ENCODE assay signal across 9 cellular contexts in the genomic region with DNA sequence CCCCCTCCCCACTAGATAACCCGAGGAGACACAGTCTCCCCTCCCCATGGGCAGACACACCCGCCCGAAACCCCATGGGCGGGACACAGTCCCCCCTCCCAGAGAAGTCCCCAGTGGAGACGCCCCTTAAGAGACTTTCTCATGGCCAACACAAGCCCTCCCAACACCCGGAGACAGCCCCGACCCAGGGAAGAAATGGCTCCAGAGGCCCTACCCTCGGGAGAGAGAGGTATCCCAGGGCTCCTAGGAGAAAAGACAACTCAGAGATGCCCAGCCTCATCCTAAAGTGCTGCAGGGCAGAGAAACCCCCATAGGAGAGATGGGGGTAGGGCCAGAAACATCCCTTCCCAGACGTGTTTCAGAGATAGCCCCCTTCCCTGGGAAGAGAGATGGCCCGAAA. TPM values are rescaled to one million over a fixed set of nuclear protein-coding genes. Genes with fewer than 3 reads are reported as not detected.
DNase-seq lines count a peak whose midpoint lies in the region; ATAC-seq, FAIRE-seq and TF ChIP-seq lines count a peak whose summit lies in the region.
"Had no signal": no experiment of that assay in that cellular context is flagged by ENCODE, and none has a peak within 500 bp of the region (broad histone marks: within the 10 kb centered on the region; RNA-seq: fewer than 3 reads in every experiment).

No MANE protein-coding gene starts in this region.

- H4K20me1 ChIP-seq in BLaER1 (no peaks in the 10 kb centered on the region), Karpas-422 (ENCODE audit: insufficient read depth, low read depth, low read length) (no peaks in the 10 kb centered on the region), osteoblast (ENCODE audit: insufficient read depth, low read length) (no peaks in the 10 kb centered on the region)

- no peaks in the 10 kb centered on the region for H3K79me2 ChIP-seq in Karpas-422 (ENCODE audit: low read length)
- no peaks in the 10 kb centered on the region for H3K79me2 ChIP-seq in osteoblast (ENCODE audit: insufficient read depth, low read length)

- H3K4me1 ChIP-seq in BLaER1 (peaks cover 77% of the 10 kb centered on the region), Karpas-422 (ENCODE audit: low read length) (peaks cover 28% of the 10 kb centered on the region), osteoblast (ENCODE audit: insufficient read depth, low read length) (peaks cover 9% of the 10 kb centered on the region)

- FAIRE-seq in GM12892 (lab: Jason Lieb, UNC): no peak

- no peak overlapping the region for H3K9ac ChIP-seq in BLaER1
- H3K9ac ChIP-seq in Karpas-422 (ENCODE audit: low read length): peak overlapping the region; percentile 34

- no peak for DNase-seq in Karpas-422
- DNase-seq in dorsolateral prefrontal cortex: no peak
- DNase-seq in osteoblast (ENCODE audit: insufficient read length, low spot score, missing footprints): peak; percentile 91
- DNase-seq in A172 (ENCODE audit: low spot score): no peak
- no peak for DNase-seq in NCI-H2081 (lab: John Stamatoyannopoulos, UW)
- DNase-seq in GM12892 (ENCODE audit: insufficient read length): no peak
- DNase-seq: activated CD4-positive, CD25-positive, alpha-beta regulatory T cell treated with anti-CD3 and anti-CD28 coated beads, Interleukin-2, amount 50 U/mL, for 72 hours had no signal

- no peak for TF ChIP-seq POLR2A in GM12892 (IDR thresholded peaks at IDR 0.05; ENCODE audit: low read depth, low read length)

- no peak for ATAC-seq in HG02981 (IDR thresholded peaks at IDR 0.05; ENCODE audit: unreplicated experiment)

- intact Hi-C loops in dorsolateral prefrontal cortex (cut with DNase I): no loop called here

- no peaks in the 10 kb centered on the region for H3K27me3 ChIP-seq in BLaER1
- no peaks in the 10 kb centered on the region for H3K27me3 ChIP-seq in Karpas-422 (ENCODE audit: low read length)
- H3K27me3 ChIP-seq in dorsolateral prefrontal cortex: no peaks in the 10 kb centered on the region
- no peaks in the 10 kb centered on the region for H3K27me3 ChIP-seq in osteoblast (ENCODE audit: insufficient read depth, low read length)

- H3K36me3 ChIP-seq in BLaER1 (no peaks in the 10 kb centered on the region), Karpas-422 (ENCODE audit: insufficient read depth, low read length) (no peaks in the 10 kb centered on the region), osteoblast (ENCODE audit: insufficient read depth, low read length) (no peaks in the 10 kb centered on the region)

- H3K9me3 ChIP-seq in BLaER1: no peaks in the 10 kb centered on the region
- H3K9me3 ChIP-seq in Karpas-422 (ENCODE audit: low read length): no peaks in the 10 kb centered on the region
- no peaks in the 10 kb centered on the region for H3K9me3 ChIP-seq in osteoblast (ENCODE audit: low read depth, low read length)

- H3K27ac ChIP-seq in BLaER1 (no peak overlapping the region), Karpas-422 (ENCODE audit: low read length) (no peak overlapping the region), dorsolateral prefrontal cortex (peak overlapping the region in 58 of 59 donors; percentile 63 to 100 (median 99)), osteoblast (ENCODE audit: low read depth, low read length) (no peak overlapping the region)

- peak overlapping the region; percentile 69; the same call in 1 of the 2 replicates for H2AFZ ChIP-seq in Karpas-422 (ENCODE audit: low read length)
- H2AFZ ChIP-seq in osteoblast (ENCODE audit: low read length): peak overlapping the region; percentile 44

- 0 out of 2 replicates have a peak overlapping the region, but pooled peaks have one; percentile 25 for H3K4me3 ChIP-seq in BLaER1
- H3K4me3 ChIP-seq in Karpas-422 (ENCODE audit: low read length): peak overlapping the region; percentile 28; the same call in 1 of the 2 replicates
- H3K4me3 ChIP-seq in dorsolateral prefrontal cortex: peak overlapping the region in 58 of 59 donors; percentile 19 to 93 (median 77)
- H3K4me3 ChIP-seq in osteoblast (ENCODE audit: insufficient read depth, low read length): peak overlapping the region; percentile 39

- H3K9me2 ChIP-seq in Karpas-422 (replicated peaks; ENCODE audit: insufficient read depth, low read length): no peaks in the 10 kb centered on the region

- peak overlapping the region; percentile 80 for H3K4me2 ChIP-seq in BLaER1
- H3K4me2 ChIP-seq in Karpas-422 (ENCODE audit: low read depth, low read length, poor library complexity, severe bottlenecking): peak overlapping the region; percentile 48
- peak overlapping the region; percentile 58 for H3K4me2 ChIP-seq in osteoblast (ENCODE audit: insufficient read depth, low read length)

- TF ChIP-seq CTCF in dorsolateral prefrontal cortex (IDR thresholded peaks at IDR 0.05 in 54 of 56, conservative IDR thresholded peaks at IDR 0.05 in 2 of 56; ENCODE audit: low read depth in 1 of 56, partially characterized antibody in 56 of 56) (no peak), osteoblast (IDR thresholded peaks at IDR 0.05; ENCODE audit: extremely low read depth, low read depth, low read length) (no peak)

RNA-seq across cellular contexts. Expression of a gene that starts 27.4 kb away (rescaled TPM):
- total RNA-seq in Karpas-422 (2014; rRNA removed; shearing (Covaris generic); ENCODE audit: low replicate concordance): not detected in 2 replicates
- 100 to 1,000 TPM in 12 of 120 experiments, 10 to 100 TPM in 108; 37.8 to 132 (median 87.1) TPM for total RNA-seq in dorsolateral prefrontal cortex
- total RNA-seq in osteoblast: 0.29 and 1.4 TPM in 2 replicates
- 7.2 and 7.4 TPM in 2 replicates for total RNA-seq in A172 (2014; rRNA removed; shearing (Covaris generic))
- not detected for polyA plus RNA-seq in GM12892 (2012; ENCODE audit: missing spikeins)

Comparison
In these comparisons a context has a peak if more than half of its experiments do, and no peak if none do; other contexts are left out.
1. H3K27ac ChIP-seq: peak in dorsolateral prefrontal cortex (58 of 59); none in BLaER1 (single experiment), Karpas-422 (single experiment) and osteoblast (single experiment).
2. H3K4me3 ChIP-seq: peak in every context shown above with its lines; median percentile 77 in dorsolateral prefrontal cortex; 39 in osteoblast; 28 in Karpas-422; 25 in BLaER1.
3. Peak in every context shown above with its lines, with median percentiles within 50 percentile points of each other: H3K4me2 ChIP-seq.